22 cellular contexts compared by ENCODE assay signal in genomic region chr3:132265488-132265887, GRCh38. TPM values are rescaled to one million over a fixed set of nuclear protein-coding genes. Genes with fewer than 3 reads are reported as not detected.
DNase-seq lines count a peak whose midpoint lies in the region; TF ChIP-seq lines count a peak whose summit lies in the region.
"Had no signal": no experiment of that assay in that cellular context is flagged by ENCODE, and none has a peak within 500 bp of the region (broad histone marks: within the 10 kb centered on the region; RNA-seq: fewer than 3 reads in every experiment).

No MANE protein-coding gene starts in this region.

- no peaks in the 10 kb centered on the region for H3K9me3 Mint-ChIP-seq in neural progenitor cell

- H3K9ac ChIP-seq in neural progenitor cell, result no peak overlapping the region

- no peak overlapping the region for H3K4me3 Mint-ChIP-seq in neural progenitor cell
- H3K4me3 Mint-ChIP-seq: CD4-positive, CD25-positive, alpha-beta regulatory T cell had no signal

- peaks cover 4% of the 10 kb centered on the region for H3K27me3 Mint-ChIP-seq in neural progenitor cell (ENCODE audit: insufficient read depth, low read depth)

- peaks cover 4% of the 10 kb centered on the region for H3F3A ChIP-seq in neural progenitor cell (ENCODE audit: low read depth)

- no peaks in the 10 kb centered on the region for H3K79me2 ChIP-seq in neural progenitor cell (ENCODE audit: low read depth)

- H3K27ac ChIP-seq in epithelial cell of prostate (peak overlapping the region; percentile 17), neural progenitor cell (no peak overlapping the region)
- H3K27ac ChIP-seq: RWPE1 had no signal

- no peak overlapping the region for H3K27ac Mint-ChIP-seq in neural progenitor cell
- H3K27ac Mint-ChIP-seq: CD4-positive, CD25-positive, alpha-beta regulatory T cell had no signal

- no peak overlapping the region for H3K4me3 ChIP-seq in neural progenitor cell
- H3K4me3 ChIP-seq: GM12878, K562 had no signal

- no peaks in the 10 kb centered on the region for H3K36me3 ChIP-seq in neural progenitor cell
- H3K36me3 ChIP-seq: BE2C had no signal

- TF ChIP-seq CTCF in neural progenitor cell (IDR thresholded peaks at IDR 0.05), result no peak

- DNase-seq in NCI-H1105 treated with DMSO at 0.1 percent for 48 hours (lab: John Stamatoyannopoulos, UW) (peak; percentile 29), NCI-H1105 (lab: John Stamatoyannopoulos, UW) (no peak), NCI-H524 (lab: John Stamatoyannopoulos, UW) (peak; percentile 92 to 96), epithelial cell of prostate (ENCODE audit: low read depth, low spot score) (no peak), neural progenitor cell (ENCODE audit: low spot score) (no peak), DMS53 treated with DMSO at 0.1 percent for 48 hours (lab: John Stamatoyannopoulos, UW; ENCODE audit: unreplicated experiment) (no peak), COLO829 (ENCODE audit: low spot score) (no peak), HuH-7.5 (ENCODE audit: low spot score) (no peak)
- DNase-seq: 8988T; BE2C; Caco-2; CD4-positive, CD25-positive, alpha-beta regulatory T cell; EL; GOT3; NCI-H1092 treated with DMSO at 0.1 percent for 48 hours; NCI-H1694 treated with DMSO at 0.1 percent for 48 hours; NCI-H510A; NCI-H82; SIG-M5 had no signal

- no peaks in the 10 kb centered on the region for H4K20me1 ChIP-seq in neural progenitor cell (ENCODE audit: low read depth)

- H3K27me3 ChIP-seq in neural progenitor cell, result no peaks in the 10 kb centered on the region
- H3K27me3 ChIP-seq: BE2C had no signal

- no peaks in the 10 kb centered on the region for H3K9me3 ChIP-seq in neural progenitor cell (ENCODE audit: low read depth)
- H3K9me3 ChIP-seq: BE2C, Caco-2 had no signal

- no peaks in the 10 kb centered on the region for H3K36me3 Mint-ChIP-seq in neural progenitor cell
- H3K36me3 Mint-ChIP-seq: CD4-positive, CD25-positive, alpha-beta regulatory T cell had no signal

- H3K4me2 ChIP-seq in neural progenitor cell, result no peak overlapping the region

- no peaks in the 10 kb centered on the region for H3K4me1 Mint-ChIP-seq in neural progenitor cell
- H3K4me1 Mint-ChIP-seq: CD4-positive, CD25-positive, alpha-beta regulatory T cell had no signal

- no peaks in the 10 kb centered on the region for H3K4me1 ChIP-seq in neural progenitor cell
- H3K4me1 ChIP-seq: BE2C, Caco-2 had no signal

- peak overlapping the region; percentile 7 for H2AFZ ChIP-seq in neural progenitor cell (replicated peaks)

RNA-seq across cellular contexts. Expression of gene ACP3, which starts 51.7 kb away (rescaled TPM):
- total RNA-seq in neural progenitor cell (ENCODE audit: low replicate concordance), result not detected in 2 replicates
- total RNA-seq: CD4-positive, CD25-positive, alpha-beta regulatory T cell; GM12878 had no signal

Comparison
In these comparisons a context has a peak if more than half of its experiments do, and no peak if none do; other contexts are left out.
1. DNase-seq: peak in NCI-H1105 treated with DMSO at 0.1 percent for 48 hours (single experiment) and NCI-H524 (2 of 2); none in NCI-H1105 (single experiment), epithelial cell of prostate (single experiment), neural progenitor cell (single experiment), DMS53 treated with DMSO at 0.1 percent for 48 hours (single experiment), COLO829 (single experiment) and HuH-7.5 (single experiment).